In the genomic region with DNA sequence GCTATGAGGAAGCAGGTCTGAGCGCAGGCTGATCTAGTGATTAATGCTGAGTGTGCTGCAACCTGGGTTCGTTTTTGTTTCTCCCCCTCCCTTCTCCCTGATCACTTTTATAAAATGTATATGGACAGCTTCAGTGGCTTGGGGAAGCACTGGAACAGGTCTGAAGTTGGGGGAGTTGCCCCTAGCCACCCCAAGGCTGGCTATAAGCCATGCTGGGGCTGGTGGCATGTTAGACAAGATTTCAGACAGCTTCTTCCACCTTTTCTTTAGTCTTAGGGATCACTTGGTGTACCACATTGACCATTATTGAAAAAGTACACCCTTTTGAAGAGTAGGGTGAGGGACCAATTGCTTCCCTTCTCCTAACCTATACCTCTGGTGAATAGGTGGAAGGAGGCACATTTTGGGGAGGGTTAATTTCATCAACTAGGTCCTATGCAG, we compare ENCODE assay signal across 1 cellular context.
A peak's percentile ranks its signal among the peaks of the same experiment; 100 is the strongest.
TF ChIP-seq lines count a peak whose summit lies in the region.

No MANE protein-coding gene starts in this region.

TF ChIP-seq in H1, 55 proteins besides CTCF, POLR2A, EP300 and RAD21:
- TF ChIP-seq POLR2AphosphoS5 (IDR thresholded peaks at IDR 0.05; ENCODE audit: low read depth, low read length) (peak; percentile 58; the same call in 1 of the 2 replicates), TBP (IDR thresholded peaks at IDR 0.05; ENCODE audit: low read depth, low read length) (peak; percentile 69; the same call in 1 of the 2 replicates), TAF7 (optimal IDR thresholded peaks at IDR 0.05; ENCODE audit: borderline replicate concordance, low read depth, low read length) (peak; percentile 97)
- TF ChIP-seq, protein P1, sequence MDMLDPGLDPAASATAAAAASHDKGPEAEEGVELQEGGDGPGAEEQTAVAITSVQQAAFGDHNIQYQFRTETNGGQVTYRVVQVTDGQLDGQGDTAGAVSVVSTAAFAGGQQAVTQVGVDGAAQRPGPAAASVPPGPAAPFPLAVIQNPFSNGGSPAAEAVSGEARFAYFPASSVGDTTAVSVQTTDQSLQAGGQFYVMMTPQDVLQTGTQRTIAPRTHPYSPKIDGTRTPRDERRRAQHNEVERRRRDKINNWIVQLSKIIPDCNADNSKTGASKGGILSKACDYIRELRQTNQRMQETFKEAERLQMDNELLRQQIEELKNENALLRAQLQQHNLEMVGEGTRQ (IDR thresholded peaks at IDR 0.05; ENCODE audit: low read length): no peak
